Comparison of ENCODE assay signal across 1 cellular context in genomic region chr12:49091836-49092085, GRCh38.
TF ChIP-seq lines count a peak whose summit lies in the region.

No MANE protein-coding gene starts in this region.

TF ChIP-seq in GM23338, 12 proteins besides CTCF, POLR2A, EP300 and RAD21 (continued from another document):
- no peak for TF ChIP-seq REST (IDR thresholded peaks at IDR 0.05; ENCODE audit: unreplicated experiment)
